Comparison of ENCODE assay signal across 8 cellular contexts in genomic region chr19:42216653-42217521, GRCh38. TPM values are rescaled to one million over a fixed set of nuclear protein-coding genes. Genes with fewer than 3 reads are reported as not detected.
DNase-seq lines count a peak whose midpoint lies in the region; ATAC-seq and TF ChIP-seq lines count a peak whose summit lies in the region.

No MANE protein-coding gene starts in this region.

- H3K4me1 ChIP-seq in HUES64 (ENCODE audit: insufficient read depth, low read length), result peaks cover 12% of the 10 kb centered on the region
- peaks cover 4% of the 10 kb centered on the region for H3K4me1 ChIP-seq in endodermal cell (ENCODE audit: control insufficient read depth, insufficient read depth, low read length)

- peak overlapping the region; percentile 78 for H3K9ac ChIP-seq in HUES64 (ENCODE audit: low read depth, low read length)
- H3K9ac ChIP-seq in endodermal cell (ENCODE audit: extremely low read depth, low read length, poor library complexity, severe bottlenecking), result peak overlapping the region; percentile 88

- H3K4me3 Mint-ChIP-seq in endodermal cell, result peak overlapping the region; percentile 93
- H3K4me3 Mint-ChIP-seq in mesothelial cell of epicardium, result peak overlapping the region; percentile 95

- H3K4me3 ChIP-seq in HUES64 (ENCODE audit: low read length), result peak overlapping the region; percentile 86
- H3K4me3 ChIP-seq in WI38 (ENCODE audit: low read depth, low read length), result peak overlapping the region; percentile 96
- peak overlapping the region; percentile 91 for H3K4me3 ChIP-seq in endodermal cell (ENCODE audit: low read length)

- H3K27ac ChIP-seq in HUES64 (ENCODE audit: low read depth, low read length), result peak overlapping the region; percentile 97
- peak overlapping the region; percentile 85 for H3K27ac ChIP-seq in endodermal cell (ENCODE audit: low read depth, low read length)
- H3K27ac ChIP-seq in temporal lobe (ENCODE audit: low read depth, low read length), result peak overlapping the region; percentile 97

- TF ChIP-seq CTCF in WI38 (IDR thresholded peaks at IDR 0.05; ENCODE audit: low read depth, low read length), result no peak
- TF ChIP-seq CTCF in endodermal cell (conservative IDR thresholded peaks at IDR 0.05), result no peak
- no peak for TF ChIP-seq CTCF in mesothelial cell of epicardium (IDR thresholded peaks at IDR 0.05; ENCODE audit: unreplicated experiment)

- peaks cover 27% of the 10 kb centered on the region for H3K36me3 Mint-ChIP-seq in endodermal cell (ENCODE audit: low read depth)
- H3K36me3 Mint-ChIP-seq in mesothelial cell of epicardium, result peaks cover 11% of the 10 kb centered on the region

- ATAC-seq in GM18511 (IDR thresholded peaks at IDR 0.05; ENCODE audit: unreplicated experiment), result peak; percentile 7

- peaks cover 33% of the 10 kb centered on the region for H3K36me3 ChIP-seq in HUES64 (ENCODE audit: insufficient read depth, low read length)
- H3K36me3 ChIP-seq in endodermal cell (ENCODE audit: control insufficient read depth, insufficient read depth, low read length), result peaks cover 20% of the 10 kb centered on the region

- no peaks in the 10 kb centered on the region for H3K9me3 Mint-ChIP-seq in endodermal cell
- no peaks in the 10 kb centered on the region for H3K9me3 Mint-ChIP-seq in mesothelial cell of epicardium

- WGBS in HUES64, result under 1% methylated on average over 79 of the region's 79 CpGs
- WGBS in endodermal cell (ENCODE audit: insufficient coverage in 1 of 2, insufficient read length in 1 of 2), 2 experiments, result 1 to 4% methylated on average over 22 to 79 of the region's 79 CpGs

- no peaks in the 10 kb centered on the region for H3K27me3 ChIP-seq in HUES64 (ENCODE audit: insufficient read depth, low read length)
- H3K27me3 ChIP-seq in endodermal cell (ENCODE audit: control insufficient read depth, insufficient read depth, low read length, poor library complexity, severe bottlenecking), result no peaks in the 10 kb centered on the region

- peak overlapping the region; percentile 97 for H3K27ac Mint-ChIP-seq in endodermal cell
- peak overlapping the region; percentile 96 for H3K27ac Mint-ChIP-seq in mesothelial cell of epicardium

- H3K9me3 ChIP-seq in HUES64 (ENCODE audit: insufficient read depth, low read depth, low read length) (no peaks in the 10 kb centered on the region), endodermal cell (ENCODE audit: control insufficient read depth, low read length) (no peaks in the 10 kb centered on the region)

- peaks cover 26% of the 10 kb centered on the region for H3K4me1 Mint-ChIP-seq in endodermal cell
- peaks cover 35% of the 10 kb centered on the region for H3K4me1 Mint-ChIP-seq in mesothelial cell of epicardium

- H3K27me3 Mint-ChIP-seq in endodermal cell (ENCODE audit: insufficient read depth), result no peaks in the 10 kb centered on the region
- H3K27me3 Mint-ChIP-seq in mesothelial cell of epicardium (ENCODE audit: low read depth), result peaks cover 1% of the 10 kb centered on the region

- DNase-seq in A172 (ENCODE audit: low spot score) (peak; percentile 22), endodermal cell (peak; percentile 87), mesothelial cell of epicardium (ENCODE audit: low spot score in 2 of 2, unreplicated experiment in 2 of 2) (peak in 1 of 2 experiments; percentile 63), Ammon's horn (ENCODE audit: low spot score) (no peak)

RNA-seq across cellular contexts. Expression of gene DEDD2, which starts 0.6 kb away (rescaled TPM):
- total RNA-seq in A172 (2014; rRNA removed; shearing (Covaris generic)), result 65.3 and 75.4 TPM in 2 replicates
- polyA plus RNA-seq in HUES64 (2013, experiment 1 of 2), result 25.7 TPM
- polyA plus RNA-seq in HUES64 (2013, experiment 2 of 2), result 25.2 TPM
- total RNA-seq in endodermal cell (10 to 100 TPM; 25.8 to 28.0 TPM), mesothelial cell of epicardium (21.3 to 24.0 TPM (median 23.7 TPM) in 3 replicates), temporal lobe (15.0 TPM)
- polyA plus RNA-seq in endodermal cell (2013, experiment 1 of 2), result 20.5 TPM
- 15.9 TPM for polyA plus RNA-seq in endodermal cell (2013, experiment 2 of 2)

RNA-seq across cellular contexts. Expression of gene ZNF526, which starts 3.2 kb away (rescaled TPM):
- total RNA-seq in A172 (2014; rRNA removed; shearing (Covaris generic)), result 12.6 and 20.6 TPM in 2 replicates
- polyA plus RNA-seq in HUES64 (2013, experiment 1 of 2), result 8.5 TPM
- polyA plus RNA-seq in HUES64 (2013, experiment 2 of 2), result 9.6 TPM
- total RNA-seq in endodermal cell, result 10 to 100 TPM; 15.7 to 16.0 TPM
- polyA plus RNA-seq in endodermal cell (2013, experiment 1 of 2), result 9.6 TPM
- polyA plus RNA-seq in endodermal cell (2013, experiment 2 of 2), result 9.5 TPM
- 12.3 to 13.4 TPM (median 13.3 TPM) in 3 replicates for total RNA-seq in mesothelial cell of epicardium
- 3.7 TPM for total RNA-seq in temporal lobe

RNA-seq across cellular contexts. Expression of gene GSK3A, which starts 25.5 kb away (rescaled TPM):
- 25.7 and 34.0 TPM in 2 replicates for total RNA-seq in A172 (2014; rRNA removed; shearing (Covaris generic))
- 48.5 TPM for polyA plus RNA-seq in HUES64 (2013, experiment 1 of 2)
- polyA plus RNA-seq in HUES64 (2013, experiment 2 of 2), result 51.0 TPM
- total RNA-seq in endodermal cell, result 10 to 100 TPM; 52.6 to 55.1 TPM
- 59.5 TPM for polyA plus RNA-seq in endodermal cell (2013, experiment 1 of 2)
- 52.7 TPM for polyA plus RNA-seq in endodermal cell (2013, experiment 2 of 2)
- total RNA-seq in mesothelial cell of epicardium, result 42.9 to 45.5 TPM (median 44.6 TPM) in 3 replicates
- 57.0 TPM for total RNA-seq in temporal lobe

RNA-seq across cellular contexts. Expression of gene ERF, which starts 38.0 kb away (rescaled TPM):
- 43.6 and 52.8 TPM in 2 replicates for total RNA-seq in A172 (2014; rRNA removed; shearing (Covaris generic))
- polyA plus RNA-seq in HUES64 (2013, experiment 1 of 2), result 53.3 TPM
- polyA plus RNA-seq in HUES64 (2013, experiment 2 of 2), result 53.6 TPM
- total RNA-seq in endodermal cell (100 to 1,000 TPM; 106 to 138 TPM), mesothelial cell of epicardium (90.4 to 106 TPM (median 92.1 TPM) in 3 replicates), temporal lobe (5.7 TPM)
- 70.5 TPM for polyA plus RNA-seq in endodermal cell (2013, experiment 1 of 2)
- polyA plus RNA-seq in endodermal cell (2013, experiment 2 of 2), result 59.5 TPM

RNA-seq across cellular contexts. Expression of gene CIC, which starts 52.2 kb away (rescaled TPM):
- total RNA-seq in A172 (2014; rRNA removed; shearing (Covaris generic)), result 25.3 and 48.5 TPM in 2 replicates
- 34.2 TPM for polyA plus RNA-seq in HUES64 (2013, experiment 1 of 2)
- 30.1 TPM for polyA plus RNA-seq in HUES64 (2013, experiment 2 of 2)
- 10 to 100 TPM; 48.6 to 57.6 TPM for total RNA-seq in endodermal cell
- 55.5 TPM for polyA plus RNA-seq in endodermal cell (2013, experiment 1 of 2)
- polyA plus RNA-seq in endodermal cell (2013, experiment 2 of 2), result 51.2 TPM
- 84.0 to 90.9 TPM (median 90.8 TPM) in 3 replicates for total RNA-seq in mesothelial cell of epicardium
- 29.7 TPM for total RNA-seq in temporal lobe
